In the genomic region with DNA sequence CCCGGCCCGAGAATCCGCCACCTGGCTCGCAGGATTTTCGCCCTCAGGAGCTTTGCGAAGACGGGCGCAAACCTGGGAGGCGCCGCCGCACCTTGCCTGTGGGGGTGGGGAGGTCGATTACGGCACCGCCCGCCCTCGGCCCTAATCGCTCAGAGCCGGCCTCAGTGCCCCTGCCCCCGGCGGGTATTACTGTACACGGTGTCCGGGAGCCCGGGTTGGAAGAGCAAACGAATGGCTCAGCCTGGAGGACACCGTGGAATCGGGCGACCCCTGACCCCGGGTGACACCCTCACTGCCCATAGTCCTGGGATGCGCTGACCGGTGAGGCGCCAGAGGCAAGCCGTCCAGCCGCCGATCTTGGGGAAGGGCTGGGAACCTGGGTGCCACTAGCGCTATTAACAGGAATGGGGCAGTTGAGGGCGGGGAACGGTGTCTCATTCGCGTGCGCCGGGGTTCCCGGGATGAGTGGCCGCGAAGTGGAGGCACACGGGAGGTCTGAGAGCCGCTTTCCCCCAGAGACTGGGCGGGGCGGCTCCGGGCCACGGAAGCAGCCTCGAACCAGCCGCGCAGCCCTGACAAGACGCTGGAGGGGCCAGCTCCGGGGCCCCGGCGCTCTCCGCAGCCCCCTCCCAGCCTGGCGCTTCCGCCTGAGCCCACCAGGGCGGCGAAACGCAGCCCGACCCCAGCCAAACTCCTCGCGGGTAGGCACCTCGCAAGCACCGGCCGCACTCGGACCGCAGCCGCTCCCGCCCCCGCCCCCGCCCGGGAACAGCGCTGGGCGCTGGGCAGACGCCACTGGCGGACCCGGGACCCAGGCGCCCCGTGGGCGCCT, we compare ENCODE assay signal across 8 cellular contexts.
DNase-seq lines count a peak whose midpoint lies in the region; ATAC-seq, FAIRE-seq and TF ChIP-seq lines count a peak whose summit lies in the region.

No MANE protein-coding gene starts in this region.

- intact Hi-C loops in left ventricle myocardium superior (cut with micrococcal nuclease): no loop called here
- intact Hi-C loops in esophagus squamous epithelium (cut with DNase I): no loop called here
- intact Hi-C loops in kidney (cut with DNase I): no loop called here

- TF ChIP-seq POLR2A in esophagus squamous epithelium (IDR thresholded peaks at IDR 0.05): no peak

- WGBS in esophagus squamous epithelium, 2 donors: 0 to 13% methylated on average over 4 to 21 of the region's 84 CpGs

- H3K9me3 ChIP-seq in cardiac muscle cell (ENCODE audit: low read depth) (no peaks in the 10 kb centered on the region), esophagus squamous epithelium (no peaks in the 10 kb centered on the region), kidney (ENCODE audit: control insufficient read depth in 1 of 2, low read length in 2 of 2) (no peaks in the 10 kb centered on the region)

- no peak for TF ChIP-seq CTCF in cardiac muscle cell (IDR thresholded peaks at IDR 0.05; ENCODE audit: low read depth, low read length)
- TF ChIP-seq CTCF in esophagus squamous epithelium (IDR thresholded peaks at IDR 0.05): peak in 1 of 6 experiments; percentile 7
- no peak for TF ChIP-seq CTCF in kidney (IDR thresholded peaks at IDR 0.05; ENCODE audit: borderline replicate concordance, extremely low read depth, insufficient read depth)

- H3K4me1 ChIP-seq in cardiac muscle cell (ENCODE audit: low read depth): peaks cover 4% of the 10 kb centered on the region
- peaks cover 36 to 59% (median 49%) of the 10 kb centered on the region in 3 donors for H3K4me1 ChIP-seq in esophagus squamous epithelium
- H3K4me1 ChIP-seq in kidney (ENCODE audit: control insufficient read depth in 1 of 2, insufficient read depth in 1 of 2, low read depth in 1 of 2, low read length in 2 of 2): peaks cover 3 to 18% of the 10 kb centered on the region in 2 donors

- DNase-seq in cardiac muscle cell (ENCODE audit: low read depth in 1 of 2, low spot score in 1 of 2) (no peak), left ventricle myocardium superior (no peak), RKO (ENCODE audit: low spot score) (peak; percentile 56), esophagus squamous epithelium (lab: John Stamatoyannopoulos, UW) (no peak), GM19239 (ENCODE audit: insufficient read length, low spot score) (no peak), kidney (no peak)
- peak; percentile 43 for DNase-seq in stimulated activated CD8-positive, alpha-beta memory T cell treated with anti-CD3 and anti-CD28 coated beads, Interleukin-4, amount 100 ng/mL, for 48 hours

- FAIRE-seq in GM19239 (lab: Jason Lieb, UNC) (no peak), kidney (lab: Jason Lieb, UNC) (no peak)

- ATAC-seq in left ventricle myocardium superior (no peak), HG03045 (IDR thresholded peaks at IDR 0.05; ENCODE audit: unreplicated experiment) (no peak)

- H3K4me3 ChIP-seq in cardiac muscle cell (peak overlapping the region; percentile 20), esophagus squamous epithelium (peak overlapping the region; percentile 67 to 77 (median 70)), kidney (ENCODE audit: low read length in 2 of 2) (peak overlapping the region in 1 of 2 donors; percentile 37)

- H3K36me3 ChIP-seq in cardiac muscle cell (no peaks in the 10 kb centered on the region), esophagus squamous epithelium (no peaks in the 10 kb centered on the region), kidney (ENCODE audit: control insufficient read depth in 1 of 2, insufficient read depth in 2 of 2, low read length in 2 of 2) (no peaks in the 10 kb centered on the region)

- no peak overlapping the region for H3K9ac ChIP-seq in kidney (ENCODE audit: low read length in 2 of 2)

- H3K27ac ChIP-seq in cardiac muscle cell: no peak overlapping the region
- H3K27ac ChIP-seq in esophagus squamous epithelium: peak overlapping the region; percentile 82 to 95 (median 87)
- H3K27ac ChIP-seq in kidney (ENCODE audit: low read depth in 2 of 2, low read length in 2 of 2): no peak overlapping the region

- H3K27me3 ChIP-seq in cardiac muscle cell (peaks cover 100% of the 10 kb centered on the region), esophagus squamous epithelium (peaks cover 35 to 95% (median 50%) of the 10 kb centered on the region in 4 donors)

Comparison
In these comparisons a context has a peak if more than half of its experiments do, and no peak if none do; other contexts are left out.
1. DNase-seq: peak in RKO (single experiment) and stimulated activated CD8-positive, alpha-beta memory T cell treated with anti-CD3 and anti-CD28 coated beads, Interleukin-4, amount 100 ng/mL, for 48 hours (single experiment); none in cardiac muscle cell (0 of 2), left ventricle myocardium superior (single experiment), esophagus squamous epithelium (single experiment), GM19239 (single experiment) and kidney (single experiment).
2. H3K27ac ChIP-seq: peak in esophagus squamous epithelium (4 of 4); none in cardiac muscle cell (single experiment) and kidney (0 of 2).